In genomic region chr11:107683070-107683469, GRCh38 we compare ENCODE assay signal across 20 cellular contexts. TPM values are rescaled to one million over a fixed set of nuclear protein-coding genes. Genes with fewer than 3 reads are reported as not detected.
"Had no signal": no experiment of that assay in that cellular context is flagged by ENCODE, and none has a peak within 500 bp of the region (broad histone marks: within the 10 kb centered on the region; RNA-seq: fewer than 3 reads in every experiment).

No MANE protein-coding gene starts in this region.

- H3K4me1 ChIP-seq: left ventricle myocardium inferior, right atrium auricular region, sigmoid colon, testis, tibial nerve had no signal

- H3K27ac ChIP-seq: hepatocyte, left ventricle myocardium inferior, right atrium auricular region, sigmoid colon, skin epidermis, testis, tibial nerve had no signal

- H3K9me3 ChIP-seq: left ventricle myocardium inferior, right atrium auricular region, sigmoid colon, testis, tibial nerve had no signal

- H3K27me3 ChIP-seq: hepatocyte, right atrium auricular region, sigmoid colon, testis, tibial nerve had no signal

- H3K36me3 ChIP-seq: left ventricle myocardium inferior, right atrium auricular region, sigmoid colon, tibial nerve had no signal

- H3K4me3 ChIP-seq: hepatocyte, left ventricle myocardium inferior, right atrium auricular region, sigmoid colon, skin epidermis, testis, tibial nerve had no signal

- ATAC-seq: left cardiac atrium; stimulated activated naive B cell treated with anti-CD40 and anti-IgM and Interleukin-4, amounts not matched to agents 10 μg/mL and 1 μg/mL and 100 μg/mL, for 72 hours; stimulated activated naive CD8-positive, alpha-beta T cell treated with anti-CD3 and anti-CD28 coated beads, Interleukin-15, amount 100 ng/mL, for 72 hours had no signal

- DNase-seq: foreskin melanocyte; head of caudate nucleus; kidney; left cardiac atrium; left ventricle myocardium inferior; naive B cell; sigmoid colon; stimulated activated CD4-positive, alpha-beta T cell treated with anti-CD3 and anti-CD28 coated beads, Interleukin-2, amount 100 ng/mL, for 24 hours; stimulated activated CD4-positive, alpha-beta T cell treated with anti-CD3 and anti-CD28 coated beads, Interleukin-4, amount 100 ng/mL, for 4 hours; stimulated activated naive B cell treated with anti-CD40 and anti-IgM and Interleukin-4, amounts not matched to agents 10 μg/mL and 1 μg/mL and 100 μg/mL, for 72 hours; stimulated activated naive CD8-positive, alpha-beta T cell treated with anti-CD3 and anti-CD28 coated beads, Interleukin-15, amount 100 ng/mL, for 72 hours had no signal

RNA-seq across cellular contexts. Expression of gene SLN, which starts 28.8 kb away (rescaled TPM):
- total RNA-seq: endodermal cell, kidney, lung microvascular endothelial cell, osteoblast, sigmoid colon, subcutaneous adipose tissue, testis had no signal
